ENCODE assay signal across 7 cellular contexts in genomic region chr6:122789078-122789861, GRCh38.
DNase-seq lines count a peak whose midpoint lies in the region; ATAC-seq and TF ChIP-seq lines count a peak whose summit lies in the region.

A gene with protein sequence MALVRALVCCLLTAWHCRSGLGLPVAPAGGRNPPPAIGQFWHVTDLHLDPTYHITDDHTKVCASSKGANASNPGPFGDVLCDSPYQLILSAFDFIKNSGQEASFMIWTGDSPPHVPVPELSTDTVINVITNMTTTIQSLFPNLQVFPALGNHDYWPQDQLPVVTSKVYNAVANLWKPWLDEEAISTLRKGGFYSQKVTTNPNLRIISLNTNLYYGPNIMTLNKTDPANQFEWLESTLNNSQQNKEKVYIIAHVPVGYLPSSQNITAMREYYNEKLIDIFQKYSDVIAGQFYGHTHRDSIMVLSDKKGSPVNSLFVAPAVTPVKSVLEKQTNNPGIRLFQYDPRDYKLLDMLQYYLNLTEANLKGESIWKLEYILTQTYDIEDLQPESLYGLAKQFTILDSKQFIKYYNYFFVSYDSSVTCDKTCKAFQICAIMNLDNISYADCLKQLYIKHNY (plus strand): TSS chr6:122789258. CDS start chr6:122789347, 89 bp downstream.

- H3K9ac ChIP-seq in HUES48 (ENCODE audit: low read depth, low read length) (peak within 1 kb of the TSS; percentile 47), OCI-LY3 (ENCODE audit: low read length) (peak within 1 kb of the TSS; percentile 73)

- peak; percentile 62 for DNase-seq in GM06990 (ENCODE audit: extremely low read depth, insufficient read length)
- DNase-seq in astrocyte of the cerebellum (ENCODE audit: low read depth) = peak; percentile 57
- peak; percentile 55 for DNase-seq in hepatic stellate cell (ENCODE audit: low spot score)
- peak; percentile 69 to 96 (median 73) for DNase-seq in posterior cingulate gyrus

- TF ChIP-seq CTCF in GM06990 (IDR thresholded peaks at IDR 0.05; ENCODE audit: insufficient read depth, low read length, poor library complexity, severe bottlenecking) = peak; percentile 60
- peak; percentile 49 for TF ChIP-seq CTCF in OCI-LY3 (IDR thresholded peaks at IDR 0.05; ENCODE audit: low read depth, low read length)
- peak; percentile 33 for TF ChIP-seq CTCF in astrocyte of the cerebellum (IDR thresholded peaks at IDR 0.05; ENCODE audit: low read depth, low read length, missing control alignments)

- peak within 1 kb of the TSS; percentile 79 for H2AFZ ChIP-seq in OCI-LY3 (ENCODE audit: low read depth, low read length)

- H3K36me3 ChIP-seq in GM06990 (ENCODE audit: control insufficient read depth, insufficient read depth, low read length) (no peaks in the 10 kb centered on the region), HUES48 (ENCODE audit: control insufficient read depth, insufficient read depth, low read length) (no peaks in the 10 kb centered on the region), OCI-LY3 (replicated peaks; ENCODE audit: low read depth, low read length) (no peaks in the 10 kb centered on the region)

- no peaks in the 10 kb centered on the region for H3K27me3 ChIP-seq in GM06990 (replicated peaks; ENCODE audit: control insufficient read depth, insufficient read depth, low read length)
- peaks cover 32% of the 10 kb centered on the region for H3K27me3 ChIP-seq in HUES48 (ENCODE audit: control insufficient read depth, insufficient read depth, low read length)
- H3K27me3 ChIP-seq in OCI-LY3 (ENCODE audit: low read depth, low read length) = peaks cover 11% of the 10 kb centered on the region

- no peaks in the 10 kb centered on the region for H4K20me1 ChIP-seq in OCI-LY3 (ENCODE audit: insufficient read depth, low read length)

- H3K4me3 ChIP-seq in GM06990 (replicated peaks; ENCODE audit: low read depth, low read length) (peak within 1 kb of the TSS; percentile 61), HUES48 (ENCODE audit: low read depth, low read length) (peak within 1 kb of the TSS; percentile 73), OCI-LY3 (ENCODE audit: low read length) (peak within 1 kb of the TSS; percentile 97), astrocyte of the cerebellum (ENCODE audit: low read depth, low read length) (peak within 1 kb of the TSS; percentile 60)

- peak within 1 kb of the TSS; percentile 86 for H3K27ac ChIP-seq in HUES48 (ENCODE audit: low read depth, low read length)
- H3K27ac ChIP-seq in OCI-LY3 (ENCODE audit: low read length) = no peak within 1 kb of the TSS

- H3K9me3 ChIP-seq in HUES48 (ENCODE audit: control insufficient read depth, insufficient read depth, low read length) (no peaks in the 10 kb centered on the region), OCI-LY3 (ENCODE audit: insufficient read depth, low read length) (no peaks in the 10 kb centered on the region)

- intact Hi-C loops in posterior cingulate gyrus (cut with DNase I) = loop anchor here (5.0 kb wide), 1 partner anchor 48 kb away; no protein-coding TSS in a partner anchor

- no peaks in the 10 kb centered on the region for H3K79me2 ChIP-seq in OCI-LY3 (ENCODE audit: low read length)

- peak; percentile 58 for ATAC-seq in GM21576 (IDR thresholded peaks at IDR 0.05; ENCODE audit: unreplicated experiment)

- H3K4me1 ChIP-seq in HUES48 (ENCODE audit: control insufficient read depth, insufficient read depth, low read length) (peaks cover 50% of the 10 kb centered on the region), OCI-LY3 (ENCODE audit: low read length) (peaks cover 8% of the 10 kb centered on the region; the same call in 1 of the 2 replicates)

- in situ Hi-C loops in astrocyte of the cerebellum (cut with HindIII; ENCODE audit: low sequenced_read_pairs) = no loop called here

- H3K4me2 ChIP-seq in OCI-LY3 (ENCODE audit: low read length) = peak within 1 kb of the TSS; percentile 83
